ENCODE assay signal across 16 cellular contexts in genomic region chr5:106873558-106873957, GRCh38.
DNase-seq lines count a peak whose midpoint lies in the region; ATAC-seq and TF ChIP-seq lines count a peak whose summit lies in the region.
"Had no signal": no experiment of that assay in that cellular context is flagged by ENCODE, and none has a peak within 500 bp of the region (broad histone marks: within the 10 kb centered on the region; RNA-seq: fewer than 3 reads in every experiment).

No MANE protein-coding gene starts in this region.

- peaks cover 7% of the 10 kb centered on the region; the same call in 1 of the 2 replicates for H3K9me3 ChIP-seq in OCI-LY7 (ENCODE audit: low read length)
- H3K9me3 ChIP-seq: heart left ventricle had no signal

- no peaks in the 10 kb centered on the region for H3K79me2 ChIP-seq in OCI-LY7 (ENCODE audit: insufficient read depth, low read depth, low read length)

- no peak overlapping the region for H3K4me3 ChIP-seq in OCI-LY7 (ENCODE audit: low read depth, low read length, poor library complexity, severe bottlenecking)
- H3K4me3 ChIP-seq: heart left ventricle had no signal

- H3K9me2 ChIP-seq in OCI-LY7 (ENCODE audit: insufficient read depth, low read length) = no peaks in the 10 kb centered on the region

- intact Hi-C loops in OCI-LY7 (cut with micrococcal nuclease; ENCODE audit: unreplicated experiment) = no loop called here

- no peak overlapping the region for H3K4me3 Mint-ChIP-seq in activated T-helper 17 cell treated with anti-CD3 and anti-CD28 coated beads, Interleukin-2, amount 50 U/mL, for 72 hours
- H3K4me3 Mint-ChIP-seq: activated CD8-positive, alpha-beta T cell treated with anti-CD3 and anti-CD28 coated beads for 36 hours; activated naive CD4-positive, alpha-beta T cell treated with anti-CD3 and anti-CD28 coated beads for 36 hours had no signal

- no peak overlapping the region for H2AFZ ChIP-seq in OCI-LY7 (ENCODE audit: low read length)

- no TSS peak for BruUV-seq in OCI-LY7 (replicated peaks; lab: Mats Ljungman, UMichigan)

- no peak overlapping the region for H3K4me2 ChIP-seq in OCI-LY7 (ENCODE audit: low read length)

- TF ChIP-seq CTCF in RWPE1 (conservative IDR thresholded peaks at IDR 0.05; ENCODE audit: low read depth) = no peak
- TF ChIP-seq CTCF in OCI-LY7 (conservative IDR thresholded peaks at IDR 0.05; ENCODE audit: low read length) = no peak

- no peak for ATAC-seq in activated T-helper 17 cell treated with anti-CD3 and anti-CD28 coated beads, Interleukin-2, amount 50 U/mL, for 72 hours (replicated peaks)
- no peak for ATAC-seq in GM19397 (IDR thresholded peaks at IDR 0.05; ENCODE audit: unreplicated experiment)
- ATAC-seq: activated CD8-positive, alpha-beta T cell treated with anti-CD3 and anti-CD28 coated beads for 36 hours; heart left ventricle had no signal

- no peaks in the 10 kb centered on the region for H3K27me3 Mint-ChIP-seq in activated T-helper 17 cell treated with anti-CD3 and anti-CD28 coated beads, Interleukin-2, amount 50 U/mL, for 72 hours
- H3K27me3 Mint-ChIP-seq: activated CD8-positive, alpha-beta T cell treated with anti-CD3 and anti-CD28 coated beads for 36 hours; progenitor cell of endocrine pancreas had no signal

- H3K36me3 Mint-ChIP-seq in activated T-helper 17 cell treated with anti-CD3 and anti-CD28 coated beads, Interleukin-2, amount 50 U/mL, for 72 hours (ENCODE audit: low read depth) = no peaks in the 10 kb centered on the region

- no peaks in the 10 kb centered on the region for H3K36me3 ChIP-seq in OCI-LY7 (ENCODE audit: insufficient read depth, low read length)
- H3K36me3 ChIP-seq: heart left ventricle had no signal

- H3K27ac Mint-ChIP-seq in activated T-helper 17 cell treated with anti-CD3 and anti-CD28 coated beads, Interleukin-2, amount 50 U/mL, for 72 hours = no peak overlapping the region
- H3K27ac Mint-ChIP-seq: activated CD8-positive, alpha-beta T cell treated with anti-CD3 and anti-CD28 coated beads for 36 hours; activated naive CD4-positive, alpha-beta T cell treated with anti-CD3 and anti-CD28 coated beads for 36 hours; progenitor cell of endocrine pancreas had no signal

- DNase-seq in DMS53 (lab: John Stamatoyannopoulos, UW) (peak; percentile 99), NCI-H1417 (lab: John Stamatoyannopoulos, UW) (peak in 2 of 3 experiments; percentile 68 to 90), RWPE1 (ENCODE audit: low spot score) (peak; percentile 59), kidney tubule cell (ENCODE audit: low spot score) (peak; percentile 54), kidney glomerular epithelial cell (lab: John Stamatoyannopoulos, UW) (no peak), OCI-LY7 (ENCODE audit: low spot score) (no peak)
- DNase-seq: activated CD8-positive, alpha-beta T cell treated with anti-CD3 and anti-CD28 coated beads for 36 hours; activated naive CD4-positive, alpha-beta T cell treated with anti-CD3 and anti-CD28 coated beads for 36 hours; caudate nucleus; DND-41; heart left ventricle; kidney; SIG-M5 had no signal

- no peaks in the 10 kb centered on the region for H3K4me1 ChIP-seq in OCI-LY7 (ENCODE audit: insufficient read depth, low read length, poor library complexity, severe bottlenecking)
- H3K4me1 ChIP-seq: heart left ventricle had no signal

- H3K4me1 Mint-ChIP-seq in activated T-helper 17 cell treated with anti-CD3 and anti-CD28 coated beads, Interleukin-2, amount 50 U/mL, for 72 hours = no peaks in the 10 kb centered on the region

- H4K20me1 ChIP-seq in OCI-LY7 (ENCODE audit: insufficient read depth, low read length) = no peaks in the 10 kb centered on the region

- H3K9me3 Mint-ChIP-seq in activated T-helper 17 cell treated with anti-CD3 and anti-CD28 coated beads, Interleukin-2, amount 50 U/mL, for 72 hours = no peaks in the 10 kb centered on the region

- CTCF ChIA-PET in RWPE1 (lab: Yijun Ruan, JAX) = interaction anchor here (0.6 to 0.7 kb wide), 2 partner anchors 96 to 795 kb away, joined by 3 read pairs; no protein-coding TSS in a partner anchor
- CTCF ChIA-PET in OCI-LY7 (lab: Charles Lee; ENCODE audit: unreplicated experiment) = no interaction called here

- H3K27ac ChIP-seq in RWPE1 = peak overlapping the region; percentile 10
- no peak overlapping the region for H3K27ac ChIP-seq in OCI-LY7 (ENCODE audit: low read depth, low read length, poor library complexity, severe bottlenecking)
- H3K27ac ChIP-seq: heart left ventricle had no signal

- POLR2A ChIA-PET in RWPE1 (lab: Yijun Ruan, JAX; ENCODE audit: low non-redundant PET) = no interaction called here
- POLR2A ChIA-PET in OCI-LY7 (lab: Charles Lee) = no interaction called here

Comparison
In these comparisons a context has a peak if more than half of its experiments do, and no peak if none do; other contexts are left out.
1. DNase-seq: peak in DMS53 (single experiment), NCI-H1417 (2 of 3), RWPE1 (single experiment) and kidney tubule cell (single experiment); none in kidney glomerular epithelial cell (single experiment) and OCI-LY7 (single experiment).